In the genomic region with DNA sequence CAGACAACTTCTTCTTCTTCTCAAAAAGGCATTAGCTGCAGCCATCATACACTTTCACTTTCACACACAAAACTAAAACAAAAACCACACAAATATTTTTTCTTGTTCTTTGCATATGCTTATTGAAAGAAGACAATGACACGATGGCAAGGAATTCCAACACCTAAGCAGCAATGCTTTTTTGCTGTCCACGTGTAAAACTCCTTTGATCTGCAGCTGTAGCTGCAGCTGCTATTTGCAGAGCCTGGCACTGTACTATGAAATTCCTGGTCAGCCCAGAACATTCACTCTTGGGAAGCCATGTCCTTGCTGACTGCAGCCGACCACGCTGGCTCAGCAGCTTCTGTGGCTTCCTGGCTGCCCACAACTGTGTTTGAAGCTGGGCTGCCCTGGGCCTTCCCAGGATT, we compare ENCODE assay signal across 12 cellular contexts.
DNase-seq lines count a peak whose midpoint lies in the region; ATAC-seq and TF ChIP-seq lines count a peak whose summit lies in the region.
"Had no signal": no experiment of that assay in that cellular context is flagged by ENCODE, and none has a peak within 500 bp of the region (broad histone marks: within the 10 kb centered on the region; RNA-seq: fewer than 3 reads in every experiment).

No MANE protein-coding gene starts in this region.

- no peaks in the 10 kb centered on the region for H3K27me3 ChIP-seq in BE2C
- no peaks in the 10 kb centered on the region for H3K27me3 ChIP-seq in RWPE2 (ENCODE audit: insufficient read depth, poor library complexity, severe bottlenecking)
- H3K27me3 ChIP-seq in left ventricle myocardium inferior (ENCODE audit: low read depth) = no peaks in the 10 kb centered on the region

- H3K4me1 Mint-ChIP-seq in T-helper 2 cell treated with Interferon-gamma antibody and Interleukin-4, amounts not matched to agents 5 μg/mL and 100 μg/mL, for 36 hours (ENCODE audit: low read depth) = no peaks in the 10 kb centered on the region

- intact Hi-C loops in left ventricle myocardium inferior (cut with micrococcal nuclease) = no loop called here

- H3K9me3 Mint-ChIP-seq in T-helper 2 cell treated with Interferon-gamma antibody and Interleukin-4, amounts not matched to agents 5 μg/mL and 100 μg/mL, for 36 hours = peaks cover 3% of the 10 kb centered on the region
- H3K9me3 Mint-ChIP-seq: activated naive CD4-positive, alpha-beta T cell treated with anti-CD3 and anti-CD28 coated beads for 36 hours had no signal

- no peak overlapping the region for H3K27ac Mint-ChIP-seq in T-helper 2 cell treated with Interferon-gamma antibody and Interleukin-4, amounts not matched to agents 5 μg/mL and 100 μg/mL, for 36 hours
- H3K27ac Mint-ChIP-seq: activated naive CD4-positive, alpha-beta T cell treated with anti-CD3 and anti-CD28 coated beads for 36 hours; naive thymus-derived CD4-positive, alpha-beta T cell had no signal

- H3K36me3 ChIP-seq in BE2C (no peaks in the 10 kb centered on the region), RWPE2 (ENCODE audit: low read depth) (no peaks in the 10 kb centered on the region), left ventricle myocardium inferior (no peaks in the 10 kb centered on the region)

- H3K4me3 Mint-ChIP-seq in T-helper 2 cell treated with Interferon-gamma antibody and Interleukin-4, amounts not matched to agents 5 μg/mL and 100 μg/mL, for 36 hours = no peak overlapping the region
- H3K4me3 Mint-ChIP-seq: activated naive CD4-positive, alpha-beta T cell treated with anti-CD3 and anti-CD28 coated beads for 36 hours; naive thymus-derived CD4-positive, alpha-beta T cell had no signal

- H3K4me1 ChIP-seq in BE2C (peaks cover 10% of the 10 kb centered on the region), RWPE2 (ENCODE audit: insufficient read depth, poor library complexity, severe bottlenecking) (peaks cover 5% of the 10 kb centered on the region), left ventricle myocardium inferior (peaks cover 43% of the 10 kb centered on the region)

- H3K27ac ChIP-seq in RWPE2 (ENCODE audit: poor library complexity, severe bottlenecking) (peak overlapping the region; percentile 42), left ventricle myocardium inferior (replicated peaks) (peak overlapping the region; percentile 60)
- H3K27ac ChIP-seq: VCaP had no signal

- no peaks in the 10 kb centered on the region for H3K27me3 Mint-ChIP-seq in T-helper 2 cell treated with Interferon-gamma antibody and Interleukin-4, amounts not matched to agents 5 μg/mL and 100 μg/mL, for 36 hours (ENCODE audit: low read depth)
- H3K27me3 Mint-ChIP-seq: naive thymus-derived CD4-positive, alpha-beta T cell had no signal

- H3K9me3 ChIP-seq in BE2C (no peaks in the 10 kb centered on the region), RWPE2 (ENCODE audit: severe bottlenecking) (no peaks in the 10 kb centered on the region), left ventricle myocardium inferior (replicated peaks) (no peaks in the 10 kb centered on the region)

- ATAC-seq in RWPE2 (ENCODE audit: low read depth) (no peak), GM21528 (IDR thresholded peaks at IDR 0.05; ENCODE audit: low FRiP score, unreplicated experiment) (no peak), GM21576 (IDR thresholded peaks at IDR 0.05; ENCODE audit: unreplicated experiment) (no peak)
- ATAC-seq: naive thymus-derived CD4-positive, alpha-beta T cell had no signal

- no peaks in the 10 kb centered on the region for H3K36me3 Mint-ChIP-seq in T-helper 2 cell treated with Interferon-gamma antibody and Interleukin-4, amounts not matched to agents 5 μg/mL and 100 μg/mL, for 36 hours (ENCODE audit: low read depth)
- H3K36me3 Mint-ChIP-seq: naive thymus-derived CD4-positive, alpha-beta T cell had no signal

- no peak for TF ChIP-seq CTCF in BE2C (IDR thresholded peaks at IDR 0.05; ENCODE audit: low read depth, low read length)
- no peak for TF ChIP-seq CTCF in RWPE2 (IDR thresholded peaks at IDR 0.05; ENCODE audit: poor library complexity, severe bottlenecking)
- TF ChIP-seq CTCF in left ventricle myocardium inferior (IDR thresholded peaks at IDR 0.05; ENCODE audit: borderline replicate concordance) = no peak

- H3K4me3 ChIP-seq in BE2C (ENCODE audit: low read depth, low read length) (no peak overlapping the region), RWPE2 (ENCODE audit: severe bottlenecking) (no peak overlapping the region), left ventricle myocardium inferior (no peak overlapping the region)

- DNase-seq in BE2C (peak; percentile 27), HCEC 1CT (peak; percentile 23), RWPE2 (ENCODE audit: low spot score) (no peak), left ventricle myocardium inferior (peak; percentile 19), cerebellum (ENCODE audit: low spot score) (no peak)
- DNase-seq in T-helper 2 cell treated with Interferon-gamma antibody and Interleukin-4, amounts not matched to agents 5 μg/mL and 100 μg/mL, for 36 hours (ENCODE audit: low spot score) = no peak
- DNase-seq: activated naive CD4-positive, alpha-beta T cell treated with anti-CD3 and anti-CD28 coated beads for 36 hours; naive thymus-derived CD4-positive, alpha-beta T cell; NCI-H446 had no signal

Comparison
In these comparisons a context has a peak if more than half of its experiments do, and no peak if none do; other contexts are left out.
1. DNase-seq: peak in BE2C (single experiment), HCEC 1CT (single experiment) and left ventricle myocardium inferior (single experiment); none in RWPE2 (single experiment), T-helper 2 cell treated with Interferon-gamma antibody and Interleukin-4, amounts not matched to agents 5 μg/mL and 100 μg/mL, for 36 hours (single experiment) and cerebellum (single experiment).